ENCODE assay signal across 6 cellular contexts in genomic region chr19:5621945-5622464, GRCh38. TPM values are rescaled to one million over a fixed set of nuclear protein-coding genes. Genes with fewer than 3 reads are reported as not detected.
A peak's percentile ranks its signal among the peaks of the same experiment; 100 is the strongest.
DNase-seq lines count a peak whose midpoint lies in the region; ATAC-seq and TF ChIP-seq lines count a peak whose summit lies in the region.

No MANE protein-coding gene starts in this region.

- H3K4me3 Mint-ChIP-seq in activated T-cell treated with anti-CD3 and anti-CD28 coated beads, Interleukin-2, amount 50 U/mL, for 24 hours = peak overlapping the region; percentile 100

- H3K4me1 Mint-ChIP-seq in activated T-cell treated with anti-CD3 and anti-CD28 coated beads, Interleukin-2, amount 50 U/mL, for 24 hours (ENCODE audit: low read depth) = peaks cover 68% of the 10 kb centered on the region

- ATAC-seq in HG03095 (IDR thresholded peaks at IDR 0.05; ENCODE audit: unreplicated experiment) = no peak

- H3K27me3 ChIP-seq in H7 (ENCODE audit: control insufficient read depth, insufficient read depth, low read length) = no peaks in the 10 kb centered on the region
- no peaks in the 10 kb centered on the region for H3K27me3 ChIP-seq in kidney epithelial cell (ENCODE audit: control insufficient read depth, insufficient read depth, low read length)

- H3K27me3 Mint-ChIP-seq in activated T-cell treated with anti-CD3 and anti-CD28 coated beads, Interleukin-2, amount 50 U/mL, for 24 hours = no peaks in the 10 kb centered on the region

- no peak for TF ChIP-seq CTCF in kidney epithelial cell (IDR thresholded peaks at IDR 0.05; ENCODE audit: insufficient read depth, low read length, poor library complexity, severe bottlenecking)

- peak overlapping the region; percentile 100 for H3K27ac Mint-ChIP-seq in activated T-cell treated with anti-CD3 and anti-CD28 coated beads, Interleukin-2, amount 50 U/mL, for 24 hours

- H3K36me3 Mint-ChIP-seq in activated T-cell treated with anti-CD3 and anti-CD28 coated beads, Interleukin-2, amount 50 U/mL, for 24 hours (ENCODE audit: low read depth) = peaks cover 94% of the 10 kb centered on the region

- peak; percentile 56 for DNase-seq in H7
- peak; percentile 58 for DNase-seq in activated T-cell treated with anti-CD3 and anti-CD28 coated beads, Interleukin-2, amount 50 U/mL, for 24 hours
- DNase-seq in kidney epithelial cell (ENCODE audit: low read depth) = no peak
- peak; percentile 58 for DNase-seq in ureter (ENCODE audit: low spot score)
- DNase-seq in NCI-H526 treated with DMSO at 0.1 percent for 48 hours (lab: John Stamatoyannopoulos, UW) = no peak

- H3K9me3 Mint-ChIP-seq in activated T-cell treated with anti-CD3 and anti-CD28 coated beads, Interleukin-2, amount 50 U/mL, for 24 hours = no peaks in the 10 kb centered on the region

- peaks cover 27% of the 10 kb centered on the region for H3K36me3 ChIP-seq in H7 (replicated peaks; ENCODE audit: control insufficient read depth, insufficient read depth, low read length)
- H3K36me3 ChIP-seq in kidney epithelial cell (ENCODE audit: control insufficient read depth, insufficient read depth, low read length) = no peaks in the 10 kb centered on the region

- H3K4me3 ChIP-seq in H7 (ENCODE audit: insufficient read depth, low read depth, low read length) (peak overlapping the region; percentile 95), kidney epithelial cell (ENCODE audit: low read depth, low read length) (peak overlapping the region; percentile 86)

RNA-seq across cellular contexts. Expression of gene SAFB2, which starts 0.6 kb away (rescaled TPM):
- total RNA-seq in H7 (2014; rRNA removed; shearing (Covaris generic)) = 26.6 and 34.3 TPM in 2 replicates
- total RNA-seq in kidney epithelial cell (23.8 and 29.0 TPM in 2 replicates), ureter (105 TPM)

RNA-seq across cellular contexts. Expression of gene SAFB, which starts 0.9 kb away (rescaled TPM):
- 44.4 and 64.4 TPM in 2 replicates for total RNA-seq in H7 (2014; rRNA removed; shearing (Covaris generic))
- total RNA-seq in kidney epithelial cell (40.3 and 45.7 TPM in 2 replicates), ureter (90.0 TPM)

RNA-seq across cellular contexts. Expression of gene TINCR, which starts 54.3 kb away (rescaled TPM):
- 0.28 and 0.74 TPM in 2 replicates for total RNA-seq in H7 (2014; rRNA removed; shearing (Covaris generic))
- total RNA-seq in kidney epithelial cell (1.0 and 1.4 TPM in 2 replicates), ureter (5.8 TPM)

RNA-seq across cellular contexts. Expression of gene MICOS13, which starts 58.3 kb away (rescaled TPM):
- 53.1 and 71.4 TPM in 2 replicates for total RNA-seq in H7 (2014; rRNA removed; shearing (Covaris generic))
- total RNA-seq in kidney epithelial cell (47.0 and 55.4 TPM in 2 replicates), ureter (68.4 TPM)

RNA-seq across cellular contexts. Expression of gene HSD11B1L, which starts 58.8 kb away (rescaled TPM):
- 12.0 and 16.2 TPM in 2 replicates for total RNA-seq in H7 (2014; rRNA removed; shearing (Covaris generic))
- 7.4 and 11.4 TPM in 2 replicates for total RNA-seq in kidney epithelial cell
- 2.8 TPM for total RNA-seq in ureter

Comparison
In these comparisons a context has a peak if more than half of its experiments do, and no peak if none do; other contexts are left out.
1. DNase-seq: peak in H7 (single experiment), activated T-cell treated with anti-CD3 and anti-CD28 coated beads, Interleukin-2, amount 50 U/mL, for 24 hours (single experiment) and ureter (single experiment); none in kidney epithelial cell (single experiment) and NCI-H526 treated with DMSO at 0.1 percent for 48 hours (single experiment).